ENCODE assay signal across 1 cellular context in the genomic region with DNA sequence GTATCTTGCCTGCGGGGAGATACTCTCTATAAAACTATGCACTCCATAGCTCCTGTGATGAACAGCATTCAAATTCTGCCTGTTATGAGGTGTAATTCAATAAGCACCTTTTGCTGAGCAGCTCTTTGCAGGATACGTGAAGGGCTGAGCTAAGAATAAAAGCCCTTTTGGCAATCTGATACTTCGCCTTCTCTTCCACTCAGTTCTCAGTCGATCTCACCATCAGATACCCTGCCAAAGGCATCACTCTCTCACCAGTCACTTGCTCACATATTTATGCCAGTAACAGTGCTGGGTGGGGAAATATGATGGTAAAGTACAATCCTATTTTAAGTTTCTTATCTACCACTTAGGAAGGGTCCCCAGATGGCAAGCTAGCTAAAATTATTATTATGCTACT.
TF ChIP-seq lines count a peak whose summit lies in the region.

No MANE protein-coding gene starts in this region.

TF ChIP-seq in IMR-90, 13 proteins besides CTCF, POLR2A, EP300 and RAD21 (continued from another document):
- TF ChIP-seq, protein P1, sequence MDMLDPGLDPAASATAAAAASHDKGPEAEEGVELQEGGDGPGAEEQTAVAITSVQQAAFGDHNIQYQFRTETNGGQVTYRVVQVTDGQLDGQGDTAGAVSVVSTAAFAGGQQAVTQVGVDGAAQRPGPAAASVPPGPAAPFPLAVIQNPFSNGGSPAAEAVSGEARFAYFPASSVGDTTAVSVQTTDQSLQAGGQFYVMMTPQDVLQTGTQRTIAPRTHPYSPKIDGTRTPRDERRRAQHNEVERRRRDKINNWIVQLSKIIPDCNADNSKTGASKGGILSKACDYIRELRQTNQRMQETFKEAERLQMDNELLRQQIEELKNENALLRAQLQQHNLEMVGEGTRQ (IDR thresholded peaks at IDR 0.05; ENCODE audit: low read depth, low read length) = no peak
- TF ChIP-seq, protein P2, sequence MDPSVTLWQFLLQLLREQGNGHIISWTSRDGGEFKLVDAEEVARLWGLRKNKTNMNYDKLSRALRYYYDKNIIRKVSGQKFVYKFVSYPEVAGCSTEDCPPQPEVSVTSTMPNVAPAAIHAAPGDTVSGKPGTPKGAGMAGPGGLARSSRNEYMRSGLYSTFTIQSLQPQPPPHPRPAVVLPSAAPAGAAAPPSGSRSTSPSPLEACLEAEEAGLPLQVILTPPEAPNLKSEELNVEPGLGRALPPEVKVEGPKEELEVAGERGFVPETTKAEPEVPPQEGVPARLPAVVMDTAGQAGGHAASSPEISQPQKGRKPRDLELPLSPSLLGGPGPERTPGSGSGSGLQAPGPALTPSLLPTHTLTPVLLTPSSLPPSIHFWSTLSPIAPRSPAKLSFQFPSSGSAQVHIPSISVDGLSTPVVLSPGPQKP (IDR thresholded peaks at IDR 0.05; ENCODE audit: borderline replicate concordance, low read depth, low read length) = no peak
- TF ChIP-seq CHD1 (IDR thresholded peaks at IDR 0.05; ENCODE audit: low read depth, low read length) (no peak), MAZ (IDR thresholded peaks at IDR 0.05; ENCODE audit: borderline replicate concordance, low read depth, low read length) (no peak), BHLHE40 (IDR thresholded peaks at IDR 0.05; ENCODE audit: low read depth, low read length) (no peak), SMC3 (IDR thresholded peaks at IDR 0.05; ENCODE audit: low read depth, low read length) (no peak)
TF ChIP-seq in IMR-90: peak in this region for 0.
